Comparison of ENCODE assay signal across 17 cellular contexts in genomic region chr15:29859293-29859692, GRCh38. TPM values are rescaled to one million over a fixed set of nuclear protein-coding genes. Genes with fewer than 3 reads are reported as not detected.
"Had no signal": no experiment of that assay in that cellular context is flagged by ENCODE, and none has a peak within 500 bp of the region (broad histone marks: within the 10 kb centered on the region; RNA-seq: fewer than 3 reads in every experiment).

No MANE protein-coding gene starts in this region.

- H3K4me3 ChIP-seq: skin epidermis, tibial nerve, vagina had no signal

- H3K36me3 ChIP-seq: neutrophil, tibial nerve, vagina had no signal

- H3K4me1 Mint-ChIP-seq: activated naive CD8-positive, alpha-beta T cell treated with anti-CD3 and anti-CD28 coated beads, Interleukin-2, amount 50 U/mL, for 24 hours; memory B cell; natural killer cell; stimulated activated naive B cell treated with anti-CD40 and anti-IgM and Interleukin-4, amounts not matched to agents 10 μg/mL and 1 μg/mL and 100 μg/mL, for 72 hours had no signal

- H3K27me3 ChIP-seq: neutrophil, tibial nerve, vagina had no signal

- H3K4me1 ChIP-seq: vagina had no signal

- H3K4me3 Mint-ChIP-seq: activated naive CD4-positive, alpha-beta T cell treated with anti-CD3 and anti-CD28 coated beads for 36 hours; activated naive CD8-positive, alpha-beta T cell treated with anti-CD3 and anti-CD28 coated beads, Interleukin-2, amount 50 U/mL, for 24 hours; memory B cell; natural killer cell; stimulated activated naive B cell treated with anti-CD40 and anti-IgM and Interleukin-4, amounts not matched to agents 10 μg/mL and 1 μg/mL and 100 μg/mL, for 72 hours had no signal

- H3K9me3 ChIP-seq: neutrophil, tibial nerve, vagina had no signal

- ATAC-seq: activated CD4-positive, CD25-positive, alpha-beta regulatory T cell treated with anti-CD3 and anti-CD28 coated beads, Interleukin-2, amount 50 U/mL, for 24 hours; activated naive CD8-positive, alpha-beta T cell treated with anti-CD3 and anti-CD28 coated beads, Interleukin-2, amount 50 U/mL, for 24 hours; natural killer cell; stimulated activated naive B cell treated with anti-CD40 and anti-IgM and Interleukin-4, amounts not matched to agents 10 μg/mL and 1 μg/mL and 100 μg/mL, for 72 hours had no signal

- DNase-seq: activated naive CD4-positive, alpha-beta T cell treated with anti-CD3 and anti-CD28 coated beads for 36 hours; activated naive CD8-positive, alpha-beta T cell treated with anti-CD3 and anti-CD28 coated beads, Interleukin-2, amount 50 U/mL, for 24 hours; aorta; natural killer cell; posterior cingulate gyrus; retina; stimulated activated CD4-positive, alpha-beta T cell treated with anti-CD3 and anti-CD28 coated beads, Interleukin-15, amount 100 ng/mL, for 24 hours; stimulated activated CD4-positive, alpha-beta T cell treated with anti-CD3 and anti-CD28 coated beads, Interleukin-4, amount 100 ng/mL, for 1 hour; stimulated activated naive B cell treated with anti-CD40 and anti-IgM and Interleukin-4, amounts not matched to agents 10 μg/mL and 1 μg/mL and 100 μg/mL, for 72 hours; substantia nigra had no signal

- H3K27ac Mint-ChIP-seq: activated naive CD4-positive, alpha-beta T cell treated with anti-CD3 and anti-CD28 coated beads for 36 hours; activated naive CD8-positive, alpha-beta T cell treated with anti-CD3 and anti-CD28 coated beads, Interleukin-2, amount 50 U/mL, for 24 hours; activated T-helper 2 cell treated with anti-CD3 and anti-CD28 coated beads, Interferon-gamma antibody, Interleukin-2, Interleukin-4, amounts not matched to agents 10 μg/mL and 5 μg/mL and 100 μg/mL, durations not matched to agents 14 hours and 24 hours and 36 hours; memory B cell; natural killer cell; stimulated activated naive B cell treated with anti-CD40 and anti-IgM and Interleukin-4, amounts not matched to agents 10 μg/mL and 1 μg/mL and 100 μg/mL, for 72 hours had no signal

- H3K36me3 Mint-ChIP-seq: memory B cell; natural killer cell; stimulated activated naive B cell treated with anti-CD40 and anti-IgM and Interleukin-4, amounts not matched to agents 10 μg/mL and 1 μg/mL and 100 μg/mL, for 72 hours had no signal

- H3K27ac ChIP-seq: neutrophil, vagina had no signal

- H3K9me3 Mint-ChIP-seq: activated naive CD4-positive, alpha-beta T cell treated with anti-CD3 and anti-CD28 coated beads for 36 hours; activated T-helper 2 cell treated with anti-CD3 and anti-CD28 coated beads, Interferon-gamma antibody, Interleukin-2, Interleukin-4, amounts not matched to agents 10 μg/mL and 5 μg/mL and 100 μg/mL, durations not matched to agents 14 hours and 24 hours and 36 hours; natural killer cell had no signal

RNA-seq across cellular contexts. Expression of gene TJP1, which starts 37.0 kb away (rescaled TPM):
- total RNA-seq: activated naive CD4-positive, alpha-beta T cell treated with anti-CD3 and anti-CD28 coated beads for 36 hours; activated T-helper 2 cell treated with anti-CD3 and anti-CD28 coated beads, Interferon-gamma antibody, Interleukin-2, Interleukin-4, amounts not matched to agents 10 μg/mL and 5 μg/mL and 100 μg/mL, durations not matched to agents 14 hours and 24 hours and 36 hours; natural killer cell had no signal
